ENCODE assay signal across 19 cellular contexts in the genomic region with DNA sequence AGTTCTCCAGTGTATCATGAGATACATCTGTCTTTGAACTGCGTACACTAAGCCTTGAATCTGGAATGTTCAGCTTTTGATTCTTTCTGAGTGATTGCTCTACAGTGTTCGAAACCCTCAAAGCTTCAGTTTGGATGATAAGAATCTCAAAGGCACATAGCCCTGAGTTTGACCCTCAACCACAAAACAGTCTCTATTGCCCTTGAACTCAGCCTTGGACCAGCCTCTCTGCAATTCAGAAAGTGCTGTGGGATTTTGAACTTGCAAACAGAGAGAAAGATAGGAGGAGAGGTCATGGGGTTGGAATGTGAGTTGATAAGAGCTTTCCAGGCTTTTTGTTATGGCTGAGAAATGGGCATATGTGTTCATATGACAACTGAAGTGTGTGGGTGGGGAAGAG.
"Had no signal": no experiment of that assay in that cellular context is flagged by ENCODE, and none has a peak within 500 bp of the region (broad histone marks: within the 10 kb centered on the region; RNA-seq: fewer than 3 reads in every experiment).

No MANE protein-coding gene starts in this region.

- H3K4me3 ChIP-seq: heart left ventricle, lung, neural progenitor cell, right lobe of liver had no signal

- H3K4me2 ChIP-seq: neural progenitor cell had no signal

- ATAC-seq: activated CD8-positive, alpha-beta T cell treated with anti-CD3 and anti-CD28 coated beads, Interleukin-2, amount 10 ng/mL, durations not matched to agents 7 days and 5 days; activated T-cell treated with anti-CD3 and anti-CD28 coated beads, Interleukin-2, amount 50 U/mL, for 72 hours; heart left ventricle; left colon; stimulated activated naive CD8-positive, alpha-beta T cell treated with anti-CD3 and anti-CD28 coated beads, Interleukin-15, amount 100 ng/mL, for 72 hours; WTC11 had no signal

- H3K4me1 ChIP-seq: heart left ventricle, right lobe of liver had no signal

- H3K36me3 Mint-ChIP-seq: activated naive CD8-positive, alpha-beta T cell; naive B cell; neural progenitor cell; type B pancreatic cell; WTC11 had no signal

- H2AFZ ChIP-seq: neural progenitor cell had no signal

- H3K9me3 ChIP-seq: heart left ventricle, right lobe of liver had no signal

- H3K27ac ChIP-seq: epithelial cell of prostate, heart left ventricle, neural progenitor cell, right lobe of liver had no signal

- H3K4me1 Mint-ChIP-seq: activated CD4-positive, alpha-beta T cell treated with anti-CD3 and anti-CD28 coated beads, Interleukin-2, amount 10 ng/mL, durations not matched to agents 24 days and 14 days; stimulated activated naive CD8-positive, alpha-beta T cell treated with anti-CD3 and anti-CD28 coated beads, Interleukin-15, amount 100 ng/mL, for 72 hours had no signal

- H3K27me3 Mint-ChIP-seq: dendritic cell treated with granulocyte-macrophage colony-stimulating factor and Interleukin-4, amounts not matched to agents 40 ng/mL and 50 ng/mL, for 4 days; naive B cell; type B pancreatic cell had no signal

- H3K27ac Mint-ChIP-seq: activated CD4-positive, alpha-beta T cell treated with anti-CD3 and anti-CD28 coated beads, Interleukin-2, amount 10 ng/mL, durations not matched to agents 24 days and 14 days; activated CD8-positive, alpha-beta T cell treated with anti-CD3 and anti-CD28 coated beads, Interleukin-2, amount 10 ng/mL, durations not matched to agents 7 days and 5 days; activated naive CD8-positive, alpha-beta T cell; activated T-cell treated with anti-CD3 and anti-CD28 coated beads, Interleukin-2, amount 50 U/mL, for 72 hours; dendritic cell treated with granulocyte-macrophage colony-stimulating factor and Interleukin-4, amounts not matched to agents 40 ng/mL and 50 ng/mL, for 4 days; naive B cell; neural progenitor cell; stimulated activated naive CD8-positive, alpha-beta T cell treated with anti-CD3 and anti-CD28 coated beads, Interleukin-15, amount 100 ng/mL, for 72 hours; type B pancreatic cell; WTC11 had no signal

- H3K4me3 Mint-ChIP-seq: activated CD4-positive, alpha-beta T cell treated with anti-CD3 and anti-CD28 coated beads, Interleukin-2, amount 10 ng/mL, durations not matched to agents 24 days and 14 days; activated CD8-positive, alpha-beta T cell treated with anti-CD3 and anti-CD28 coated beads, Interleukin-2, amount 10 ng/mL, durations not matched to agents 7 days and 5 days; activated naive CD8-positive, alpha-beta T cell; activated T-cell treated with anti-CD3 and anti-CD28 coated beads, Interleukin-2, amount 50 U/mL, for 72 hours; dendritic cell treated with granulocyte-macrophage colony-stimulating factor and Interleukin-4, amounts not matched to agents 40 ng/mL and 50 ng/mL, for 4 days; naive B cell; neural progenitor cell; stimulated activated naive CD8-positive, alpha-beta T cell treated with anti-CD3 and anti-CD28 coated beads, Interleukin-15, amount 100 ng/mL, for 72 hours; type B pancreatic cell; WTC11 had no signal

- H3K27me3 ChIP-seq: heart left ventricle, neural progenitor cell, right lobe of liver had no signal

- H3K36me3 ChIP-seq: heart left ventricle, neural progenitor cell, right lobe of liver had no signal

- DNase-seq: activated CD4-positive, alpha-beta T cell treated with anti-CD3 and anti-CD28 coated beads, Interleukin-2, amount 10 ng/mL, durations not matched to agents 24 days and 14 days; activated CD8-positive, alpha-beta memory T cell treated with anti-CD3 and anti-CD28 coated beads, Interleukin-2, amount 50 U/mL, for 4 hours; activated CD8-positive, alpha-beta T cell treated with anti-CD3 and anti-CD28 coated beads, Interleukin-2, amount 10 ng/mL, durations not matched to agents 7 days and 5 days; activated gamma-delta T cell; activated T-cell treated with anti-CD3 and anti-CD28 coated beads, Interleukin-2, amount 50 U/mL, for 72 hours; cerebellar nuclear complex; effector memory CD4-positive, alpha-beta T cell; heart left ventricle; left colon; naive B cell; right lobe of liver; stimulated activated naive CD8-positive, alpha-beta T cell treated with anti-CD3 and anti-CD28 coated beads, Interleukin-15, amount 100 ng/mL, for 72 hours had no signal

- H3K9ac ChIP-seq: neural progenitor cell had no signal

- H3K9me3 Mint-ChIP-seq: activated CD4-positive, alpha-beta T cell treated with anti-CD3 and anti-CD28 coated beads, Interleukin-2, amount 10 ng/mL, durations not matched to agents 24 days and 14 days; activated T-cell treated with anti-CD3 and anti-CD28 coated beads, Interleukin-2, amount 50 U/mL, for 72 hours; dendritic cell treated with granulocyte-macrophage colony-stimulating factor and Interleukin-4, amounts not matched to agents 40 ng/mL and 50 ng/mL, for 4 days; naive B cell; stimulated activated naive CD8-positive, alpha-beta T cell treated with anti-CD3 and anti-CD28 coated beads, Interleukin-15, amount 100 ng/mL, for 72 hours; type B pancreatic cell; WTC11 had no signal
